In the genomic region with DNA sequence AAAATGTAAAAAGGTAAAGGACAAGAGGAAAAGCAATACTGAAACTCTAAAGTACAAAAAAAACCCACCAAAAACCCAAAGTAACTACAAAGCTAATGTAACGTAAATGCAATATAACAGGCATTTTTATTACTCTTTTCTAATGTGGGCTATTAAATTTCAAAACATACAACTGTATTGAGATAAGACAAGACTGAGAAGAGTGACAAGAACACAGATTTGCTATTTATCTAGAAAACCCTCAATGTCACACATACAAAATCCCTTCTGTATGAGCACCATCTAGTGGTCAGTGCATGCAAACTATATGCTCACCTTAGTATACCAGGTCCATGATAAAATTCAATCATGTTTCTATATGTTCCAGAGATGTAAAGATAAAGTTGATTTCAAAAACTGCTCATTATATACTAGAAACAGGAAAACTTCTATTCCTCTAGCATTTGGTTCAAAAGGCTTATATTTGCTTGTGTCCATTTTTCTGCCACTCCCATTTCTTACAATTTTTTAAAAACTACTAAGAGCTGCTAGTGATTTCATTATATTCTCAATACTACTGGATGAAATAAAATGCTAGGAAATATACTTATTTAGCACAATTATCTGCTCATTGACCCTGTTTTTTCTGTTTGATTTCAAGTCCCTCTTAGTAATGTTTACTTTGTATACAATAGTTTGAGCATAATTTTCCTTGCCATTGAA, we compare ENCODE assay signal across 8 cellular contexts.
DNase-seq lines count a peak whose midpoint lies in the region; ATAC-seq and TF ChIP-seq lines count a peak whose summit lies in the region.

No MANE protein-coding gene starts in this region.

- H3K27ac ChIP-seq in CD8-positive, alpha-beta T cell (ENCODE audit: low read depth, low read length): no peak overlapping the region
- no peak overlapping the region for H3K27ac ChIP-seq in left lung

- CTCF ChIA-PET in CD8-positive, alpha-beta T cell (lab: Charles Lee): interaction anchor here (0.6 to 1.4 kb wide), 12 partner anchors 18 to 475 kb away, joined by 3 to 5 read pairs (median 3); a partner anchor contains a TSS

- H3K36me3 ChIP-seq in CD8-positive, alpha-beta T cell (ENCODE audit: insufficient read depth, low read length): no peaks in the 10 kb centered on the region
- H3K36me3 ChIP-seq in left lung: no peaks in the 10 kb centered on the region

- H3K4me1 ChIP-seq in CD8-positive, alpha-beta T cell (ENCODE audit: insufficient read depth, low read length): no peaks in the 10 kb centered on the region
- H3K4me1 ChIP-seq in left lung: peaks cover 0 to 14% of the 10 kb centered on the region in 2 donors

- no peak overlapping the region for H3K4me3 ChIP-seq in CD8-positive, alpha-beta T cell (ENCODE audit: low read depth, low read length)
- H3K4me3 ChIP-seq in LNCaP clone FGC (ENCODE audit: low read depth, low read length): no peak overlapping the region
- H3K4me3 ChIP-seq in left lung: no peak overlapping the region

- no peaks in the 10 kb centered on the region for H3K9me3 Mint-ChIP-seq in CD8-positive, alpha-beta T cell
- H3K9me3 Mint-ChIP-seq in type B pancreatic cell: no peaks in the 10 kb centered on the region

- intact Hi-C loops in CD8-positive, alpha-beta T cell (cut with DNase I, micrococcal nuclease): loop anchor here (1.0 to 5.0 kb wide), 5 partner anchors 184 to 350 kb away; no protein-coding TSS in a partner anchor
- intact Hi-C loops in left lung (cut with DNase I): no loop called here

- H3K4me3 Mint-ChIP-seq in CD8-positive, alpha-beta T cell: no peak overlapping the region
- H3K4me3 Mint-ChIP-seq in type B pancreatic cell: no peak overlapping the region

- peaks cover 10% of the 10 kb centered on the region for H3K36me3 Mint-ChIP-seq in CD8-positive, alpha-beta T cell
- no peaks in the 10 kb centered on the region for H3K36me3 Mint-ChIP-seq in type B pancreatic cell

- peaks cover 12% of the 10 kb centered on the region for H3K4me1 Mint-ChIP-seq in CD8-positive, alpha-beta T cell (ENCODE audit: low read depth)
- peaks cover 15% of the 10 kb centered on the region for H3K4me1 Mint-ChIP-seq in type B pancreatic cell (ENCODE audit: unreplicated experiment)

- H3K27me3 Mint-ChIP-seq in CD8-positive, alpha-beta T cell (ENCODE audit: low read depth): no peaks in the 10 kb centered on the region
- H3K27me3 Mint-ChIP-seq in type B pancreatic cell: no peaks in the 10 kb centered on the region

- H3K9me3 ChIP-seq in CD8-positive, alpha-beta T cell (ENCODE audit: low read length): no peaks in the 10 kb centered on the region
- no peaks in the 10 kb centered on the region for H3K9me3 ChIP-seq in left lung

- POLR2A ChIA-PET in CD8-positive, alpha-beta T cell (lab: Charles Lee): no interaction called here

- no peaks in the 10 kb centered on the region for H3K27me3 ChIP-seq in CD8-positive, alpha-beta T cell (ENCODE audit: insufficient read depth, low read length)
- no peaks in the 10 kb centered on the region for H3K27me3 ChIP-seq in left lung

- peak; percentile 94 for TF ChIP-seq CTCF in CD8-positive, alpha-beta T cell (IDR thresholded peaks at IDR 0.05)
- peak; percentile 76 for TF ChIP-seq CTCF in LNCaP clone FGC (IDR thresholded peaks at IDR 0.05; ENCODE audit: control insufficient read depth, extremely low read depth, insufficient read depth)
- peak; percentile 69 to 78 for TF ChIP-seq CTCF in left lung (IDR thresholded peaks at IDR 0.05)
- TF ChIP-seq CTCF in type B pancreatic cell (conservative IDR thresholded peaks at IDR 0.05): peak; percentile 94

- H3K27ac Mint-ChIP-seq in CD8-positive, alpha-beta T cell: no peak overlapping the region
- no peak overlapping the region for H3K27ac Mint-ChIP-seq in type B pancreatic cell

- DNase-seq in CD8-positive, alpha-beta T cell: peak in 4 of 7 experiments; percentile 6 to 17 (median 12)
- DNase-seq in LNCaP clone FGC (ENCODE audit: low read depth) (peak; percentile 64), OCI-M2 (lab: John Stamatoyannopoulos, UW; ENCODE audit: unreplicated experiment) (peak; percentile 2), cerebellar nuclear complex (lab: John Stamatoyannopoulos, UW) (peak; percentile 5 to 74), left lung (no peak), type B pancreatic cell (ENCODE audit: extremely low spot score, unreplicated experiment) (no peak), ecto neural progenitor cell (ENCODE audit: low spot score) (no peak)

- peak; percentile 79 for ATAC-seq in CD8-positive, alpha-beta T cell
- ATAC-seq in GM18517 (IDR thresholded peaks at IDR 0.05; ENCODE audit: unreplicated experiment) (peak; percentile 68), left lung (peak; percentile 93)

Comparison
In these comparisons a context has a peak if more than half of its experiments do, and no peak if none do; other contexts are left out.
1. DNase-seq: peak in CD8-positive, alpha-beta T cell (4 of 7), LNCaP clone FGC (single experiment), OCI-M2 (single experiment) and cerebellar nuclear complex (2 of 2); none in left lung (0 of 2), type B pancreatic cell (single experiment) and ecto neural progenitor cell (single experiment).
2. intact Hi-C loops: an anchor here in CD8-positive, alpha-beta T cell (1.0 to 5.0 kb wide); none called in left lung.
3. Peak in every context shown above with its lines, with median percentiles within 50 percentile points of each other: ATAC-seq and CTCF ChIP-seq.